Comparison of ENCODE assay signal across 16 cellular contexts in the genomic region with DNA sequence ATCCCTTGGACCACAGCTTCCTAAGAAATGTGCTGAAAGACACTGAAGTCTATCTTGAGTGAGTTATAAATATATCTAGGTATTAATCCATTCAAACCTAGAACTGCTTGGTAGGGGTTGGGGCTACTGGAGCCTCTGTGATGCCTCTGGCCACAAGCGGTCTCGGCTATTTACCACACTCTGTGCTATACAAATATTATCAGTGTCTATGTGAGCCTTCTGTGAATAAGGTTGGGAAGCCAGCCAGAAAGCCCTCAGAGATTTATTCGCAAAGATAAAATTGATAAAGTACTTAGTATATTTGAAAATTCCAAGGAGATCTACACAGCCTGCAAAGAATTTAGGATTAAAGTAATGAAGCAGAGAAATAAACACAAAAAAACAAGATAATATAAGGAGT. TPM values are rescaled to one million over a fixed set of nuclear protein-coding genes. Genes with fewer than 3 reads are reported as not detected.
DNase-seq lines count a peak whose midpoint lies in the region; TF ChIP-seq lines count a peak whose summit lies in the region.
"Had no signal": no experiment of that assay in that cellular context is flagged by ENCODE, and none has a peak within 500 bp of the region (broad histone marks: within the 10 kb centered on the region; RNA-seq: fewer than 3 reads in every experiment).

No MANE protein-coding gene starts in this region.

- H3K27me3 Mint-ChIP-seq in mesothelial cell of epicardium (ENCODE audit: low read depth) = no peaks in the 10 kb centered on the region

- H3K27me3 ChIP-seq in SJCRH30 = no peaks in the 10 kb centered on the region
- H3K27me3 ChIP-seq: BLaER1 had no signal

- peaks cover 22% of the 10 kb centered on the region for H3K4me1 ChIP-seq in SJCRH30
- H3K4me1 ChIP-seq: BLaER1 had no signal

- H3K4me1 Mint-ChIP-seq in mesothelial cell of epicardium = peaks cover 24% of the 10 kb centered on the region
- H3K4me1 Mint-ChIP-seq: CD4-positive, CD25-positive, alpha-beta regulatory T cell had no signal

- peaks cover 27% of the 10 kb centered on the region for H3K36me3 Mint-ChIP-seq in mesothelial cell of epicardium
- H3K36me3 Mint-ChIP-seq: CD4-positive, CD25-positive, alpha-beta regulatory T cell had no signal

- H3K9me3 ChIP-seq in SJCRH30 (replicated peaks) = peaks cover 4% of the 10 kb centered on the region; the same call in 1 of the 2 replicates
- H3K9me3 ChIP-seq: BLaER1 had no signal

- TF ChIP-seq CTCF in mesothelial cell of epicardium (IDR thresholded peaks at IDR 0.05; ENCODE audit: unreplicated experiment) = no peak

- H3K4me3 Mint-ChIP-seq in mesothelial cell of epicardium = no peak overlapping the region
- H3K4me3 Mint-ChIP-seq: CD4-positive, CD25-positive, alpha-beta regulatory T cell; H9 had no signal

- H3K36me3 ChIP-seq in SJCRH30 = peaks cover 17% of the 10 kb centered on the region
- H3K36me3 ChIP-seq: BLaER1 had no signal

- no peak overlapping the region for H3K4me3 ChIP-seq in SJCRH30
- H3K4me3 ChIP-seq: BLaER1, GM12878 had no signal

- H3K27ac ChIP-seq in SJCRH30 = peak overlapping the region; percentile 85
- H3K27ac ChIP-seq: 22Rv1, BLaER1 had no signal

- DNase-seq in NCI-H1092 treated with DMSO at 0.1 percent for 48 hours (lab: John Stamatoyannopoulos, UW) (peak; percentile 26), NCI-H1092 (lab: John Stamatoyannopoulos, UW) (no peak), NCI-H2196 treated with DMSO at 0.1 percent for 48 hours (lab: John Stamatoyannopoulos, UW; ENCODE audit: unreplicated experiment) (peak; percentile 31), SJCRH30 (peak; percentile 68 to 73), mesothelial cell of epicardium (ENCODE audit: low spot score in 2 of 2, unreplicated experiment in 2 of 2) (no peak), NCI-H1694 treated with DMSO at 0.1 percent for 48 hours (lab: John Stamatoyannopoulos, UW) (no peak), NCI-H1436 (lab: John Stamatoyannopoulos, UW) (no peak), C1 segment of cervical spinal cord (lab: John Stamatoyannopoulos, UW) (no peak)
- DNase-seq: AML-193; CD4-positive, CD25-positive, alpha-beta regulatory T cell; DMS79; GOT3; H9 had no signal

- peak overlapping the region; percentile 85 for H3K27ac Mint-ChIP-seq in mesothelial cell of epicardium
- H3K27ac Mint-ChIP-seq: CD4-positive, CD25-positive, alpha-beta regulatory T cell had no signal

- peaks cover 5% of the 10 kb centered on the region for H3K9me3 Mint-ChIP-seq in mesothelial cell of epicardium

RNA-seq across cellular contexts. Expression of a gene that starts 41.4 kb away (rescaled TPM):
- 27.4 and 30.6 TPM in 2 replicates for total RNA-seq in SJCRH30 (2014; rRNA removed; shearing (Covaris generic))
- 58.0 to 62.4 TPM (median 62.0 TPM) in 3 replicates for total RNA-seq in mesothelial cell of epicardium
- total RNA-seq: CD4-positive, CD25-positive, alpha-beta regulatory T cell had no signal

Comparison
In these comparisons a context has a peak if more than half of its experiments do, and no peak if none do; other contexts are left out.
1. DNase-seq: peak in NCI-H1092 treated with DMSO at 0.1 percent for 48 hours (single experiment), NCI-H2196 treated with DMSO at 0.1 percent for 48 hours (single experiment) and SJCRH30 (2 of 2); none in NCI-H1092 (single experiment), mesothelial cell of epicardium (0 of 2), NCI-H1694 treated with DMSO at 0.1 percent for 48 hours (single experiment), NCI-H1436 (single experiment) and C1 segment of cervical spinal cord (0 of 14).